Comparison of ENCODE assay signal across 16 cellular contexts in genomic region chr3:35727179-35727578, GRCh38.
DNase-seq lines count a peak whose midpoint lies in the region; ATAC-seq and TF ChIP-seq lines count a peak whose summit lies in the region.
"Had no signal": no experiment of that assay in that cellular context is flagged by ENCODE, and none has a peak within 500 bp of the region (broad histone marks: within the 10 kb centered on the region; RNA-seq: fewer than 3 reads in every experiment).

No MANE protein-coding gene starts in this region.

- ATAC-seq in RWPE2 (ENCODE audit: low read depth) = peak; percentile 62
- no peak for ATAC-seq in HG02973 (IDR thresholded peaks at IDR 0.05; ENCODE audit: unreplicated experiment)
- ATAC-seq: CD8-positive, alpha-beta T cell; GM23338 had no signal

- no peaks in the 10 kb centered on the region for H3K36me3 ChIP-seq in RWPE2 (ENCODE audit: low read depth)

- DNase-seq in NCI-H345 (lab: John Stamatoyannopoulos, UW) (peak; percentile 1), NCI-H345 treated with DMSO at 0.1 percent for 48 hours (lab: John Stamatoyannopoulos, UW; ENCODE audit: unreplicated experiment) (no peak), DMS53 treated with DMSO at 0.1 percent for 48 hours (lab: John Stamatoyannopoulos, UW; ENCODE audit: unreplicated experiment) (peak; percentile 49), RWPE2 (ENCODE audit: low spot score) (no peak), renal cortical epithelial cell (ENCODE audit: low read depth) (peak; percentile 1), NCI-H748 treated with DMSO at 0.1 percent for 48 hours (lab: John Stamatoyannopoulos, UW) (no peak), NCI-H446 (lab: John Stamatoyannopoulos, UW) (no peak)
- DNase-seq: Calu3; CD8-positive, alpha-beta T cell; DMS 273 treated with DMSO at 0.1 percent for 48 hours; DMS79; GF-D8 had no signal

- H3K4me3 ChIP-seq in RWPE2 (ENCODE audit: severe bottlenecking) = no peak overlapping the region
- H3K4me3 ChIP-seq: BLaER1 treated with 17β-estradiol and CSF1 and Interleukin-3, amounts not matched to agents 10 nM and 100 nM; GM23338 had no signal

- no peak overlapping the region for H3K27ac ChIP-seq in RWPE2 (ENCODE audit: poor library complexity, severe bottlenecking)
- H3K27ac ChIP-seq: 22Rv1; BLaER1 treated with 17β-estradiol and CSF1 and Interleukin-3, amounts not matched to agents 10 nM and 100 nM had no signal

- TF ChIP-seq CTCF in RWPE2 (IDR thresholded peaks at IDR 0.05; ENCODE audit: poor library complexity, severe bottlenecking) = no peak

- H3K9me3 ChIP-seq in RWPE2 (ENCODE audit: severe bottlenecking) = no peaks in the 10 kb centered on the region
- H3K9me3 ChIP-seq: BLaER1 treated with 17β-estradiol and CSF1 and Interleukin-3, amounts not matched to agents 10 nM and 100 nM had no signal

- H3K4me1 ChIP-seq in RWPE2 (ENCODE audit: insufficient read depth, poor library complexity, severe bottlenecking) = no peaks in the 10 kb centered on the region
- H3K4me1 ChIP-seq: BLaER1 treated with 17β-estradiol and CSF1 and Interleukin-3, amounts not matched to agents 10 nM and 100 nM had no signal

- H3K27me3 ChIP-seq in RWPE2 (ENCODE audit: insufficient read depth, poor library complexity, severe bottlenecking) = no peaks in the 10 kb centered on the region
- H3K27me3 ChIP-seq: BLaER1 treated with 17β-estradiol and CSF1 and Interleukin-3, amounts not matched to agents 10 nM and 100 nM had no signal

Comparison
In these comparisons a context has a peak if more than half of its experiments do, and no peak if none do; other contexts are left out.
1. DNase-seq: peak in NCI-H345 (single experiment), DMS53 treated with DMSO at 0.1 percent for 48 hours (single experiment) and renal cortical epithelial cell (single experiment); none in NCI-H345 treated with DMSO at 0.1 percent for 48 hours (single experiment), RWPE2 (single experiment), NCI-H748 treated with DMSO at 0.1 percent for 48 hours (single experiment) and NCI-H446 (0 of 2).